Comparison of ENCODE assay signal across 17 cellular contexts in the genomic region with DNA sequence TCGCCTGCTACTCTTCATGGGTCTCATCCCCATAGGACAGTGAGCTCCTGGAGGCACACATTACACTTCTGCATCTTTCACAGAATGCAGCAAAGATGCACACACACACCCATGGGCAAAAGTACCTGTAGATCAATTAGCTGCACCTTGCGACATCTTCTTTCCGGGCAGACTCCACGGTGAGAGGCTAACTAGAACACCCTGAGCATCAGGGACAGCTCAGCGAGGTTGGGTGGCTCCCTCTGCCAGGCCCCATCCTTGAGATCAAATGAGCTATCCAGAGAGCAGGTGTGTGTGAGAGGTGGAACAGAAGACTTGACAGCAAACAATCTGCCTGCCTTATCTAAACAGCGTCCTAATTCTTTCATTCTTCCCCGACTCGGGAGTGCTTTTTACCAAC.
DNase-seq lines count a peak whose midpoint lies in the region.
"Had no signal": no experiment of that assay in that cellular context is flagged by ENCODE, and none has a peak within 500 bp of the region (broad histone marks: within the 10 kb centered on the region; RNA-seq: fewer than 3 reads in every experiment).

No MANE protein-coding gene starts in this region.

- peaks cover 36 to 62% of the 10 kb centered on the region in 2 donors for H3K4me1 ChIP-seq in mucosa of rectum (ENCODE audit: control insufficient read depth in 2 of 2, insufficient read depth in 2 of 2, low read length in 2 of 2)
- peaks cover 33% of the 10 kb centered on the region for H3K4me1 ChIP-seq in stomach smooth muscle (ENCODE audit: control insufficient read depth, insufficient read depth, low read length)

- H3K27me3 ChIP-seq in mucosa of rectum (ENCODE audit: control insufficient read depth in 2 of 2, insufficient read depth in 2 of 2, low read length in 2 of 2): no peaks in the 10 kb centered on the region
- no peaks in the 10 kb centered on the region for H3K27me3 ChIP-seq in stomach smooth muscle (ENCODE audit: control insufficient read depth in 1 of 2, insufficient read depth in 2 of 2, low read length in 2 of 2)
- H3K27me3 ChIP-seq: thyroid gland had no signal

- H3K36me3 ChIP-seq in mucosa of rectum (ENCODE audit: control insufficient read depth in 2 of 2, insufficient read depth in 2 of 2, low read length in 2 of 2) (peaks cover 47 to 54% of the 10 kb centered on the region in 2 donors), stomach smooth muscle (ENCODE audit: control insufficient read depth in 2 of 2, insufficient read depth in 2 of 2, low read length in 2 of 2) (peaks cover 44 to 62% of the 10 kb centered on the region in 2 donors)

- no peak overlapping the region for H3K4me3 ChIP-seq in mucosa of rectum (ENCODE audit: low read length in 2 of 2)
- no peak overlapping the region for H3K4me3 ChIP-seq in stomach smooth muscle (ENCODE audit: low read length in 2 of 2)
- H3K4me3 ChIP-seq: coronary artery, thyroid gland had no signal

- no peaks in the 10 kb centered on the region for H3K9me3 ChIP-seq in mucosa of rectum (ENCODE audit: control insufficient read depth in 2 of 2, low read length in 2 of 2)
- no peaks in the 10 kb centered on the region for H3K9me3 ChIP-seq in stomach smooth muscle (ENCODE audit: control insufficient read depth in 2 of 2, low read length in 2 of 2)
- H3K9me3 ChIP-seq: thyroid gland had no signal

- DNase-seq in DMS79 treated with DMSO at 0.1 percent for 48 hours (lab: John Stamatoyannopoulos, UW): peak; percentile 7
- no peak for DNase-seq in DMS79 (lab: John Stamatoyannopoulos, UW)
- no peak for DNase-seq in caudate nucleus (lab: John Stamatoyannopoulos, UW)
- no peak for DNase-seq in activated gamma-delta T cell (lab: John Stamatoyannopoulos, UW)
- DNase-seq in HuH-7 (ENCODE audit: low spot score): no peak
- DNase-seq in NCI-H1930 (lab: John Stamatoyannopoulos, UW): no peak
- DNase-seq: activated CD4-positive, alpha-beta T cell treated with anti-CD3 and anti-CD28 coated beads, Interleukin-2, amount 50 U/mL, for 4 hours; activated effector memory CD4-positive, alpha-beta T cell treated with Interleukin-2 at 50 U/mL for 16 hours; NCI-H2029; NCI-H524 treated with DMSO at 0.1 percent for 48 hours; stimulated activated CD4-positive, alpha-beta T cell treated with anti-CD3 and anti-CD28 coated beads, Interleukin-2, amount 100 ng/mL, for 24 hours; stimulated activated naive CD4-positive, alpha-beta T cell; thyroid gland had no signal

- H3K9ac ChIP-seq in mucosa of rectum (ENCODE audit: low read depth in 1 of 2, low read length in 2 of 2) (peak overlapping the region in 1 of 2 donors; percentile 44), stomach smooth muscle (ENCODE audit: low read length in 2 of 2) (peak overlapping the region in 1 of 2 donors; percentile 21)

- peak overlapping the region; percentile 81 for H3K27ac ChIP-seq in caudate nucleus (ENCODE audit: low read depth, low read length)
- H3K27ac ChIP-seq in mucosa of rectum (ENCODE audit: low read depth in 2 of 2, low read length in 2 of 2): peak overlapping the region; percentile 86 to 92
- peak overlapping the region; percentile 69 for H3K27ac ChIP-seq in stomach smooth muscle (ENCODE audit: low read length)
- H3K27ac ChIP-seq: coronary artery, RWPE1, thyroid gland had no signal
